12 cellular contexts compared by ENCODE assay signal in the genomic region with DNA sequence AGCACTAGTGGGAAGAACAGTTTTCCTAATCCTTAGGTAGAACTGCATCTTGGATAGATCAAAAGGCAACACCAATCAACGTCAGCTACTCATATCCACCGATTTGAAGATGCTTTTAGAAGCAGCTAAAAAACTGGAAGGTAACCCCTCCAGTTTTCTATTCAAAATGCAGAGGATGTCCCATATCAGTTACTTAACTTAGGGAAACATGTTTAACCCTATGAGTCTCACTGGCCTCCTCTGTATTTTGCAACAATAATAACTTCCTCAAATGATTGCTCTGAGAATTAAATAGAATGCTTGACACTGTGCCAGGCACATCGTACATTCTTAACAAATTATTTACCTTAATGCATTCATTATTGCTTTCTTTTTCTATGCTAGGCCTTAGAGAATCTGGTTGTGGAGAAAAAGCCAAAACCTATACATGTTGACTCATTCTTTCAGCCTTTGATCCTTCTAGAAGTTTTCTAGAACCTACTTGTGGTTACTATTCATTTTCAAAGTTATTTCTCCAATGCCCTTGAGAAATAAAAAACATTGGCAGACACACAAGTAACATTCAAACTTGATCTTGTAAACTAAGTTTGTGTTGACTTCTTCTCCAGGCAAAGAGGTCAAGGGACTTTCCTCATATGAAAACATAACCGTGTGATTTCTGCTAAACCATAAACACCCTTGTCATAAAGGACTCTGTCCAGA. TPM values are rescaled to one million over a fixed set of nuclear protein-coding genes. Genes with fewer than 3 reads are reported as not detected.
A peak's percentile ranks its signal among the peaks of the same experiment; 100 is the strongest.
DNase-seq lines count a peak whose midpoint lies in the region; ATAC-seq, FAIRE-seq and TF ChIP-seq lines count a peak whose summit lies in the region.
"Had no signal": no experiment of that assay in that cellular context is flagged by ENCODE, and none has a peak within 500 bp of the region (broad histone marks: within the 10 kb centered on the region; RNA-seq: fewer than 3 reads in every experiment).

No MANE protein-coding gene starts in this region.

- H3K4me3 Mint-ChIP-seq in activated T-cell treated with anti-CD3 and anti-CD28 coated beads, Interleukin-2, amount 50 U/mL, for 4 hours, result peak overlapping the region; percentile 98
- H3K4me3 Mint-ChIP-seq in dendritic cell treated with granulocyte-macrophage colony-stimulating factor and Interleukin-4, amounts not matched to agents 40 ng/mL and 50 ng/mL, for 4 days, result peak overlapping the region; percentile 45
- peak overlapping the region; percentile 92 for H3K4me3 Mint-ChIP-seq in stimulated activated memory B cell treated with anti-CD40 and anti-IgM and Interleukin-4, amounts not matched to agents 10 μg/mL and 1 μg/mL and 100 μg/mL, for 72 hours

- H3K36me3 Mint-ChIP-seq in activated T-cell treated with anti-CD3 and anti-CD28 coated beads, Interleukin-2, amount 50 U/mL, for 4 hours (ENCODE audit: insufficient read depth), result peaks cover 26% of the 10 kb centered on the region
- peaks cover 83% of the 10 kb centered on the region for H3K36me3 Mint-ChIP-seq in dendritic cell treated with granulocyte-macrophage colony-stimulating factor and Interleukin-4, amounts not matched to agents 40 ng/mL and 50 ng/mL, for 4 days (ENCODE audit: low read depth)
- H3K36me3 Mint-ChIP-seq in stimulated activated memory B cell treated with anti-CD40 and anti-IgM and Interleukin-4, amounts not matched to agents 10 μg/mL and 1 μg/mL and 100 μg/mL, for 72 hours, result peaks cover 59% of the 10 kb centered on the region

- H3K9me2 ChIP-seq in GM23248 (ENCODE audit: insufficient read depth), result 0 out of 2 replicates have a peak, but pooled peaks cover 3% of the 10 kb centered on the region

- no peaks in the 10 kb centered on the region for H3K9me3 ChIP-seq in pancreas
- no peaks in the 10 kb centered on the region for H3K9me3 ChIP-seq in heart left ventricle
- H3K9me3 ChIP-seq in GM23248 (ENCODE audit: low read depth), result no peaks in the 10 kb centered on the region

- no peak overlapping the region for H3K9ac ChIP-seq in GM23248

- H3K4me3 ChIP-seq in pancreas (no peak overlapping the region), heart left ventricle (peak overlapping the region in 1 of 12 donors; percentile 21), GM23248 (no peak overlapping the region)
- H3K4me3 ChIP-seq: skin epidermis had no signal

- H3K4me1 Mint-ChIP-seq in activated T-cell treated with anti-CD3 and anti-CD28 coated beads, Interleukin-2, amount 50 U/mL, for 4 hours (ENCODE audit: low read depth), result peaks cover 83% of the 10 kb centered on the region
- peaks cover 73% of the 10 kb centered on the region for H3K4me1 Mint-ChIP-seq in dendritic cell treated with granulocyte-macrophage colony-stimulating factor and Interleukin-4, amounts not matched to agents 40 ng/mL and 50 ng/mL, for 4 days (ENCODE audit: low read depth)
- peaks cover 77% of the 10 kb centered on the region for H3K4me1 Mint-ChIP-seq in stimulated activated memory B cell treated with anti-CD40 and anti-IgM and Interleukin-4, amounts not matched to agents 10 μg/mL and 1 μg/mL and 100 μg/mL, for 72 hours

- intact Hi-C loops in dendritic cell treated with granulocyte-macrophage colony-stimulating factor and Interleukin-4, amounts not matched to agents 40 ng/mL and 50 ng/mL, for 4 days (cut with micrococcal nuclease), result no loop called here
- intact Hi-C loops in pancreas (cut with DNase I) (no loop called here), heart left ventricle (cut with DNase I) (no loop called here)

- peaks cover 5% of the 10 kb centered on the region; the same call in 1 of the 2 replicates for H4K20me1 ChIP-seq in GM23248 (ENCODE audit: insufficient read depth)

- H3K27ac ChIP-seq in pancreas, result no peak overlapping the region
- H3K27ac ChIP-seq in heart left ventricle, result no peak overlapping the region
- H3K27ac ChIP-seq in GM23248, result no peak overlapping the region

- H3K4me1 ChIP-seq in pancreas (peaks cover 0 to 4% (median 3%) of the 10 kb centered on the region in 3 donors), heart left ventricle (peaks cover 0 to 35% (median 0%) of the 10 kb centered on the region in 12 donors), GM23248 (ENCODE audit: insufficient read depth) (peaks cover 17% of the 10 kb centered on the region; the same call in 1 of the 2 replicates)

- peak in 1 of 2 donors; percentile 13 for ATAC-seq in activated T-cell treated with anti-CD3 and anti-CD28 coated beads, Interleukin-2, amount 50 U/mL, for 4 hours
- no peak for ATAC-seq in stimulated activated memory B cell treated with anti-CD40 and anti-IgM and Interleukin-4, amounts not matched to agents 10 μg/mL and 1 μg/mL and 100 μg/mL, for 72 hours
- ATAC-seq in pancreas (no peak), heart left ventricle (no peak)

- DNase-seq in activated T-cell treated with anti-CD3 and anti-CD28 coated beads, Interleukin-2, amount 50 U/mL, for 4 hours, result no peak
- DNase-seq in activated T-cell treated with anti-CD3 and anti-CD28 coated beads for 4 hours, result no peak
- peak; percentile 66 for DNase-seq in RPMI7951 (ENCODE audit: low read depth)
- no peak for DNase-seq in pancreas
- DNase-seq in heart left ventricle, result no peak
- DNase-seq in GM23248, result no peak
- DNase-seq: DND-41; NK-92 treated with Interleukin-12 subunit alpha and Interleukin-12 subunit beta, amount 100 ng/mL, for 24 hours; SW 1271 had no signal

- FAIRE-seq in pancreas (lab: Jason Lieb, UNC), result no peak

- H3K27me3 Mint-ChIP-seq in activated T-cell treated with anti-CD3 and anti-CD28 coated beads, Interleukin-2, amount 50 U/mL, for 4 hours (ENCODE audit: low read depth), result no peaks in the 10 kb centered on the region
- no peaks in the 10 kb centered on the region for H3K27me3 Mint-ChIP-seq in dendritic cell treated with granulocyte-macrophage colony-stimulating factor and Interleukin-4, amounts not matched to agents 40 ng/mL and 50 ng/mL, for 4 days
- H3K27me3 Mint-ChIP-seq in stimulated activated memory B cell treated with anti-CD40 and anti-IgM and Interleukin-4, amounts not matched to agents 10 μg/mL and 1 μg/mL and 100 μg/mL, for 72 hours, result no peaks in the 10 kb centered on the region

- no peak overlapping the region for H2AFZ ChIP-seq in GM23248

- no peaks in the 10 kb centered on the region for H3K9me3 Mint-ChIP-seq in activated T-cell treated with anti-CD3 and anti-CD28 coated beads, Interleukin-2, amount 50 U/mL, for 4 hours
- H3K9me3 Mint-ChIP-seq in dendritic cell treated with granulocyte-macrophage colony-stimulating factor and Interleukin-4, amounts not matched to agents 40 ng/mL and 50 ng/mL, for 4 days, result no peaks in the 10 kb centered on the region
- H3K9me3 Mint-ChIP-seq in stimulated activated memory B cell treated with anti-CD40 and anti-IgM and Interleukin-4, amounts not matched to agents 10 μg/mL and 1 μg/mL and 100 μg/mL, for 72 hours, result no peaks in the 10 kb centered on the region

- peaks cover 98% of the 10 kb centered on the region for H3K79me2 ChIP-seq in GM23248 (ENCODE audit: insufficient read depth)

- H3K36me3 ChIP-seq in pancreas, result no peaks in the 10 kb centered on the region
- no peaks in the 10 kb centered on the region for H3K36me3 ChIP-seq in heart left ventricle
- no peaks in the 10 kb centered on the region for H3K36me3 ChIP-seq in GM23248 (ENCODE audit: low read depth)

- peak overlapping the region; percentile 32 for H3K27ac Mint-ChIP-seq in dendritic cell treated with granulocyte-macrophage colony-stimulating factor and Interleukin-4, amounts not matched to agents 40 ng/mL and 50 ng/mL, for 4 days
- peak overlapping the region; percentile 97 for H3K27ac Mint-ChIP-seq in stimulated activated memory B cell treated with anti-CD40 and anti-IgM and Interleukin-4, amounts not matched to agents 10 μg/mL and 1 μg/mL and 100 μg/mL, for 72 hours

- no peak for TF ChIP-seq CTCF in pancreas (IDR thresholded peaks at IDR 0.05)
- no peak for TF ChIP-seq CTCF in heart left ventricle (IDR thresholded peaks at IDR 0.05)

- in situ Hi-C loops in GM23248 (cut with MboI), result no loop called here

- no peak overlapping the region for H3K4me2 ChIP-seq in GM23248 (ENCODE audit: unreplicated experiment)

- no peaks in the 10 kb centered on the region; the same call in 1 of the 2 replicates for H3F3A ChIP-seq in GM23248 (ENCODE audit: insufficient read depth)

- peaks cover 0 to 3% (median 0%) of the 10 kb centered on the region in 4 donors for H3K27me3 ChIP-seq in pancreas
- peaks cover 0 to 24% (median 10%) of the 10 kb centered on the region in 9 donors for H3K27me3 ChIP-seq in heart left ventricle
- no peaks in the 10 kb centered on the region for H3K27me3 ChIP-seq in GM23248 (replicated peaks; ENCODE audit: insufficient read depth)

- WGBS in pancreas, 2 donors, result 35 to 50% methylated on average over 4 of the region's 4 CpGs
- WGBS in heart left ventricle, 4 donors, result 44 to 65% (median 47%) methylated on average over 4 of the region's 4 CpGs
- 85 to 86% methylated on average over 4 of the region's 4 CpGs for WGBS in GM23248 (ENCODE audit: low coverage in 1 of 2, low lambda C conversion rate in 2 of 2, missing lambda C conversion rate in 2 of 2), 2 experiments

- TF ChIP-seq POLR2A in heart left ventricle (IDR thresholded peaks at IDR 0.05), result no peak

RNA-seq across cellular contexts. Expression of gene DOCK10, which starts 4.7 kb away (rescaled TPM):
- total RNA-seq in activated T-cell treated with anti-CD3 and anti-CD28 coated beads, Interleukin-2, amount 50 U/mL, for 4 hours, result 100 to 1,000 TPM; 173 to 222 (median 219) TPM
- 42.8 and 45.6 TPM in 2 replicates for total RNA-seq in RPMI7951 (2014; rRNA removed; shearing (Covaris generic))
- total RNA-seq in pancreas (10 to 100 TPM in 1 of 6 donors, 1 to 10 TPM in 5; 1.1 to 16.3 (median 3.6) TPM), heart left ventricle (10 to 100 TPM in 1 of 9 donors, 1 to 10 TPM in 7, under 1 TPM in 1; 0.31 to 28.6 (median 2.1) TPM)
- polyA plus RNA-seq in pancreas (1 to 10 TPM in 1 of 2 donors, under 1 TPM in 1; 0.95 to 3.2 TPM), heart left ventricle (1 to 10 TPM; 1.0 to 2.0 TPM), GM23248 (2016; fragmentation: Nextera tagmentation; extraction: Ambion mirVana) (6.1 and 8.5 TPM in 2 replicates)
- total RNA-seq in GM23248 (2014; rRNA removed; shearing (Covaris generic)), result 19.2 and 20.5 TPM in 2 replicates

Comparison
In these comparisons a context has a peak if more than half of its experiments do, and no peak if none do; other contexts are left out.
1. H3K4me3 Mint-ChIP-seq: peak in every context shown above with its lines; median percentile 98 in activated T-cell treated with anti-CD3 and anti-CD28 coated beads, Interleukin-2, amount 50 U/mL, for 4 hours; 92 in stimulated activated memory B cell treated with anti-CD40 and anti-IgM and Interleukin-4, amounts not matched to agents 10 μg/mL and 1 μg/mL and 100 μg/mL, for 72 hours; 45 in dendritic cell treated with granulocyte-macrophage colony-stimulating factor and Interleukin-4, amounts not matched to agents 40 ng/mL and 50 ng/mL, for 4 days.